12 cellular contexts compared by ENCODE assay signal in the genomic region with DNA sequence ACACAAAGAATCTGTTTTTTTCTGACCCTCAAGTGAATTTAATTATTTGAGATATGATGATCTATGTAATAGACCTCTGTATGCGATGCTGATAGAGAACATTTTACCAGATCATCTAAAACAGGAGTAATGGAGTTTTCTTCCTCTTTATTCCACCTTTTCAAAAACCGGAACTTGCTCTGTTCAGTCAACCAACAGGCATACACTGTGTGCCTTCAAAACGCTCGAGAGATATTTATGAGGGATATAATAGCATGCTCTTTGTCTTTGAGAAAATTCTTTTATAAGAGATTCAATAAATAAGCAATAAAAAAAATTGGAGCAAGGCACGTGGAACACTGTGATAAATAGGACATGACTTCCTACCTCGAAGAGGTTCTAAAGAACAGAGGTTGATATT. TPM values are rescaled to one million over a fixed set of nuclear protein-coding genes. Genes with fewer than 3 reads are reported as not detected.
A peak's percentile ranks its signal among the peaks of the same experiment; 100 is the strongest.
DNase-seq lines count a peak whose midpoint lies in the region; ATAC-seq, FAIRE-seq and TF ChIP-seq lines count a peak whose summit lies in the region.
"Had no signal": no experiment of that assay in that cellular context is flagged by ENCODE, and none has a peak within 500 bp of the region (broad histone marks: within the 10 kb centered on the region; RNA-seq: fewer than 3 reads in every experiment).

No MANE protein-coding gene starts in this region.

- H3K27me3 Mint-ChIP-seq in stimulated activated memory B cell treated with anti-CD40 and anti-IgM and Interleukin-4, amounts not matched to agents 10 μg/mL and 1 μg/mL and 100 μg/mL, for 72 hours = no peaks in the 10 kb centered on the region
- no peaks in the 10 kb centered on the region for H3K27me3 Mint-ChIP-seq in activated T-helper 2 cell treated with anti-CD3 and anti-CD28 coated beads, Interferon-gamma antibody, Interleukin-2, Interleukin-4, amounts not matched to agents 10 μg/mL and 5 μg/mL and 100 μg/mL, durations not matched to agents 14 hours and 24 hours and 36 hours (ENCODE audit: low read depth)

- intact Hi-C loops in esophagus muscularis mucosa (cut with DNase I) (loop anchor here (10.0 kb wide), 1 partner anchor 114 kb away; a partner anchor contains a TSS), pancreas (cut with DNase I) (no loop called here)
- intact Hi-C loops in activated T-helper 2 cell treated with anti-CD3 and anti-CD28 coated beads, Interferon-gamma antibody, Interleukin-2, Interleukin-4, amounts not matched to agents 10 μg/mL and 5 μg/mL and 100 μg/mL, durations not matched to agents 14 hours and 24 hours and 36 hours (cut with micrococcal nuclease) = no loop called here

- no peak for TF ChIP-seq POLR2A in esophagus muscularis mucosa (IDR thresholded peaks at IDR 0.05; ENCODE audit: low read depth)

- peak overlapping the region in 3 of 4 donors; percentile 15 to 36 (median 24) for H3K4me3 ChIP-seq in esophagus muscularis mucosa
- no peak overlapping the region for H3K4me3 ChIP-seq in pancreas

- H3K36me3 ChIP-seq in esophagus muscularis mucosa (no peaks in the 10 kb centered on the region), pancreas (no peaks in the 10 kb centered on the region)

- H3K27me3 ChIP-seq in esophagus muscularis mucosa (no peaks in the 10 kb centered on the region), pancreas (no peaks in the 10 kb centered on the region)

- peaks cover 6 to 18% (median 13%) of the 10 kb centered on the region in 4 donors for H3K4me1 ChIP-seq in esophagus muscularis mucosa
- no peaks in the 10 kb centered on the region for H3K4me1 ChIP-seq in pancreas

- no peak for FAIRE-seq in pancreas (lab: Jason Lieb, UNC)

- WGBS in esophagus muscularis mucosa = 44% methylated on average over 6 of the region's 6 CpGs
- WGBS in pancreas, 2 donors = 28 to 48% methylated on average over 6 of the region's 6 CpGs

- ATAC-seq in stimulated activated memory B cell treated with anti-CD40 and anti-IgM and Interleukin-4, amounts not matched to agents 10 μg/mL and 1 μg/mL and 100 μg/mL, for 72 hours = no peak
- ATAC-seq in pancreas = no peak

- peaks cover 26% of the 10 kb centered on the region for H3K4me1 Mint-ChIP-seq in stimulated activated memory B cell treated with anti-CD40 and anti-IgM and Interleukin-4, amounts not matched to agents 10 μg/mL and 1 μg/mL and 100 μg/mL, for 72 hours
- peaks cover 20% of the 10 kb centered on the region for H3K4me1 Mint-ChIP-seq in activated T-helper 2 cell treated with anti-CD3 and anti-CD28 coated beads, Interferon-gamma antibody, Interleukin-2, Interleukin-4, amounts not matched to agents 10 μg/mL and 5 μg/mL and 100 μg/mL, durations not matched to agents 14 hours and 24 hours and 36 hours (ENCODE audit: low read depth)

- TF ChIP-seq CTCF in esophagus muscularis mucosa (IDR thresholded peaks at IDR 0.05) (no peak), pancreas (IDR thresholded peaks at IDR 0.05) (no peak)

- no peaks in the 10 kb centered on the region for H3K9me3 Mint-ChIP-seq in stimulated activated memory B cell treated with anti-CD40 and anti-IgM and Interleukin-4, amounts not matched to agents 10 μg/mL and 1 μg/mL and 100 μg/mL, for 72 hours
- no peaks in the 10 kb centered on the region for H3K9me3 Mint-ChIP-seq in activated T-helper 2 cell treated with anti-CD3 and anti-CD28 coated beads, Interferon-gamma antibody, Interleukin-2, Interleukin-4, amounts not matched to agents 10 μg/mL and 5 μg/mL and 100 μg/mL, durations not matched to agents 14 hours and 24 hours and 36 hours

- H3K27ac ChIP-seq in esophagus muscularis mucosa (replicated peaks in 1 of 4) = peak overlapping the region; percentile 72 to 78 (median 78)
- no peak overlapping the region for H3K27ac ChIP-seq in pancreas
- H3K27ac ChIP-seq: epithelial cell of prostate had no signal

- no peaks in the 10 kb centered on the region for H3K36me3 Mint-ChIP-seq in stimulated activated memory B cell treated with anti-CD40 and anti-IgM and Interleukin-4, amounts not matched to agents 10 μg/mL and 1 μg/mL and 100 μg/mL, for 72 hours
- H3K36me3 Mint-ChIP-seq in activated T-helper 2 cell treated with anti-CD3 and anti-CD28 coated beads, Interferon-gamma antibody, Interleukin-2, Interleukin-4, amounts not matched to agents 10 μg/mL and 5 μg/mL and 100 μg/mL, durations not matched to agents 14 hours and 24 hours and 36 hours (ENCODE audit: low read depth) = no peaks in the 10 kb centered on the region

- TF ChIP-seq EP300 in esophagus muscularis mucosa (IDR thresholded peaks at IDR 0.05) = no peak

- peak; percentile 26 for DNase-seq in NOMO-1 treated with DMSO at 0.1 percent for 48 hours (lab: John Stamatoyannopoulos, UW; ENCODE audit: unreplicated experiment)
- DNase-seq in NOMO-1 treated with dmso at 0.1 percent for 144 hours (lab: John Stamatoyannopoulos, UW; ENCODE audit: unreplicated experiment) = no peak
- DNase-seq in OCI-M1 (lab: John Stamatoyannopoulos, UW) = peak; percentile 67
- no peak for DNase-seq in esophagus muscularis mucosa (ENCODE audit: extremely low spot score)
- DNase-seq in activated T-helper 2 cell treated with anti-CD3 and anti-CD28 coated beads, Interferon-gamma antibody, Interleukin-2, Interleukin-4, amounts not matched to agents 10 μg/mL and 5 μg/mL and 100 μg/mL, durations not matched to agents 14 hours and 24 hours and 36 hours (ENCODE audit: low spot score) = no peak
- DNase-seq in pancreas = no peak
- DNase-seq in stimulated activated CD4-positive, alpha-beta T cell treated with anti-CD3 and anti-CD28 coated beads, Interleukin-4, amount 100 ng/mL, for 4 hours = no peak
- DNase-seq: activated CD4-positive, alpha-beta T cell treated with anti-CD3 and anti-CD28 coated beads, Interleukin-2, amount 50 U/mL, for 1 hour; H7; occipital lobe had no signal

- H3K9me3 ChIP-seq in esophagus muscularis mucosa = no peaks in the 10 kb centered on the region
- no peaks in the 10 kb centered on the region for H3K9me3 ChIP-seq in pancreas

- no peak overlapping the region for H3K4me3 Mint-ChIP-seq in stimulated activated memory B cell treated with anti-CD40 and anti-IgM and Interleukin-4, amounts not matched to agents 10 μg/mL and 1 μg/mL and 100 μg/mL, for 72 hours
- no peak overlapping the region for H3K4me3 Mint-ChIP-seq in activated T-helper 2 cell treated with anti-CD3 and anti-CD28 coated beads, Interferon-gamma antibody, Interleukin-2, Interleukin-4, amounts not matched to agents 10 μg/mL and 5 μg/mL and 100 μg/mL, durations not matched to agents 14 hours and 24 hours and 36 hours (ENCODE audit: low read depth)

- H3K27ac Mint-ChIP-seq in stimulated activated memory B cell treated with anti-CD40 and anti-IgM and Interleukin-4, amounts not matched to agents 10 μg/mL and 1 μg/mL and 100 μg/mL, for 72 hours = peak overlapping the region; percentile 40
- H3K27ac Mint-ChIP-seq in activated T-helper 2 cell treated with anti-CD3 and anti-CD28 coated beads, Interferon-gamma antibody, Interleukin-2, Interleukin-4, amounts not matched to agents 10 μg/mL and 5 μg/mL and 100 μg/mL, durations not matched to agents 14 hours and 24 hours and 36 hours = no peak overlapping the region

RNA-seq across cellular contexts. Expression of a gene that starts 2.0 kb away (rescaled TPM):
- total RNA-seq in esophagus muscularis mucosa (not detected), pancreas (not detected)
- not detected in 2 replicates for total RNA-seq in activated T-helper 2 cell treated with anti-CD3 and anti-CD28 coated beads, Interferon-gamma antibody, Interleukin-2, Interleukin-4, amounts not matched to agents 10 μg/mL and 5 μg/mL and 100 μg/mL, durations not matched to agents 14 hours and 24 hours and 36 hours
- polyA plus RNA-seq in pancreas = not detected
- total RNA-seq: H7, occipital lobe had no signal

Comparison
In these comparisons a context has a peak if more than half of its experiments do, and no peak if none do; other contexts are left out.
1. DNase-seq: peak in NOMO-1 treated with DMSO at 0.1 percent for 48 hours (single experiment) and OCI-M1 (single experiment); none in NOMO-1 treated with dmso at 0.1 percent for 144 hours (single experiment), esophagus muscularis mucosa (single experiment), activated T-helper 2 cell treated with anti-CD3 and anti-CD28 coated beads, Interferon-gamma antibody, Interleukin-2, Interleukin-4, amounts not matched to agents 10 μg/mL and 5 μg/mL and 100 μg/mL, durations not matched to agents 14 hours and 24 hours and 36 hours (single experiment), pancreas (0 of 6) and stimulated activated CD4-positive, alpha-beta T cell treated with anti-CD3 and anti-CD28 coated beads, Interleukin-4, amount 100 ng/mL, for 4 hours (0 of 2).
2. H3K27ac ChIP-seq: peak in esophagus muscularis mucosa (4 of 4); none in pancreas (0 of 4).
3. H3K4me3 ChIP-seq: peak in esophagus muscularis mucosa (3 of 4); none in pancreas (0 of 4).